Comparison of ENCODE assay signal across 9 cellular contexts in genomic region chr1:203322480-203323179, GRCh38. TPM values are rescaled to one million over a fixed set of nuclear protein-coding genes. Genes with fewer than 3 reads are reported as not detected.
A peak's percentile ranks its signal among the peaks of the same experiment; 100 is the strongest.
DNase-seq lines count a peak whose midpoint lies in the region; ATAC-seq and TF ChIP-seq lines count a peak whose summit lies in the region.
"Had no signal": no experiment of that assay in that cellular context is flagged by ENCODE, and none has a peak within 500 bp of the region (broad histone marks: within the 10 kb centered on the region; RNA-seq: fewer than 3 reads in every experiment).

No MANE protein-coding gene starts in this region.

- H3K79me2 ChIP-seq in SK-N-SH (ENCODE audit: insufficient read depth): no peaks in the 10 kb centered on the region

- H3K27ac ChIP-seq in upper lobe of left lung (peak overlapping the region; percentile 94 to 97 (median 96)), SK-N-SH (ENCODE audit: low read depth in 2 of 2, low read length in 1 of 2) (no peak overlapping the region)

- no peaks in the 10 kb centered on the region for H3K36me3 Mint-ChIP-seq in activated naive CD4-positive, alpha-beta T cell treated with anti-CD3 and anti-CD28 coated beads, Interleukin-2, amount 50 U/mL, for 24 hours
- no peaks in the 10 kb centered on the region for H3K36me3 Mint-ChIP-seq in activated naive CD4-positive, alpha-beta T cell treated with anti-CD3 and anti-CD28 coated beads for 36 hours (ENCODE audit: low read depth)
- H3K36me3 Mint-ChIP-seq in memory B cell: no peaks in the 10 kb centered on the region

- H3K27me3 Mint-ChIP-seq in activated naive CD4-positive, alpha-beta T cell treated with anti-CD3 and anti-CD28 coated beads, Interleukin-2, amount 50 U/mL, for 24 hours: no peaks in the 10 kb centered on the region
- no peaks in the 10 kb centered on the region for H3K27me3 Mint-ChIP-seq in activated naive CD4-positive, alpha-beta T cell treated with anti-CD3 and anti-CD28 coated beads for 36 hours (ENCODE audit: low read depth)
- H3K27me3 Mint-ChIP-seq in memory B cell: no peaks in the 10 kb centered on the region

- TF ChIP-seq POLR2A in upper lobe of left lung (IDR thresholded peaks at IDR 0.05): peak in 1 of 4 donors; percentile 51

- H3K4me3 ChIP-seq in adipocyte (ENCODE audit: low read length): no peak overlapping the region
- no peak overlapping the region for H3K4me3 ChIP-seq in upper lobe of left lung
- no peak overlapping the region for H3K4me3 ChIP-seq in SK-N-SH (ENCODE audit: low read depth in 2 of 2, low read length in 1 of 2)
- H3K4me3 ChIP-seq: adrenal gland had no signal

- H4K20me1 ChIP-seq in SK-N-SH (ENCODE audit: insufficient read depth): no peaks in the 10 kb centered on the region

- ATAC-seq in memory B cell (ENCODE audit: low read depth) (no peak), upper lobe of left lung (ENCODE audit: low FRiP score in 2 of 2) (no peak)

- no peak for TF ChIP-seq RAD21 in SK-N-SH (IDR thresholded peaks at IDR 0.05; ENCODE audit: low read length)

- H3K27me3 ChIP-seq in adipocyte (replicated peaks; ENCODE audit: control insufficient read depth, insufficient read depth, low read length) (peaks cover 10% of the 10 kb centered on the region), upper lobe of left lung (no peaks in the 10 kb centered on the region), SK-N-SH (ENCODE audit: insufficient read depth) (peaks cover 26% of the 10 kb centered on the region)
- H3K27me3 ChIP-seq: adrenal gland had no signal

- H3K4me1 ChIP-seq in adipocyte (ENCODE audit: control insufficient read depth, insufficient read depth, low read length) (peaks cover 49% of the 10 kb centered on the region), upper lobe of left lung (peaks cover 72 to 83% (median 78%) of the 10 kb centered on the region in 4 donors), SK-N-SH (ENCODE audit: control insufficient read depth in 1 of 2, insufficient read depth in 2 of 2, low read depth in 1 of 2, low read length in 1 of 2) (peaks cover 3 to 41% of the 10 kb centered on the region in 2 experiments; a peak in 2 of 4 replicates)

- intact Hi-C loops in activated naive CD4-positive, alpha-beta T cell treated with anti-CD3 and anti-CD28 coated beads for 36 hours (cut with micrococcal nuclease): loop anchor here (5.0 to 10.0 kb wide), 2 partner anchors 445 to 518 kb away; partner anchors contain the start of genes KDM5B and LAX1

- no peak overlapping the region for H2AFZ ChIP-seq in SK-N-SH (ENCODE audit: low read depth)

- H3K27ac Mint-ChIP-seq in activated naive CD4-positive, alpha-beta T cell treated with anti-CD3 and anti-CD28 coated beads, Interleukin-2, amount 50 U/mL, for 24 hours: peak overlapping the region; percentile 83
- H3K27ac Mint-ChIP-seq in activated naive CD4-positive, alpha-beta T cell treated with anti-CD3 and anti-CD28 coated beads for 36 hours: no peak overlapping the region
- peak overlapping the region; percentile 98 for H3K27ac Mint-ChIP-seq in memory B cell

- H3F3A ChIP-seq in SK-N-SH (replicated peaks; ENCODE audit: insufficient read depth): no peaks in the 10 kb centered on the region

- CTCF ChIA-PET in activated naive CD4-positive, alpha-beta T cell treated with anti-CD3 and anti-CD28 coated beads for 36 hours (lab: Charles Lee): interaction anchor here (1.1 to 9.8 kb wide), 5 partner anchors 13 to 53 kb away, joined by 3 to 188 read pairs (median 88); partner anchors contain the start of gene BTG2
- CTCF ChIA-PET in SK-N-SH (lab: Yijun Ruan, JAX): interaction anchor here (2.3 to 9.5 kb wide), 4 partner anchors 16 to 55 kb away, joined by 14 to 123 read pairs (median 24); partner anchors contain the start of gene BTG2

- H3K4me2 ChIP-seq in SK-N-SH: no peak overlapping the region

- TF ChIP-seq EP300 in upper lobe of left lung (IDR thresholded peaks at IDR 0.05): peak in 3 of 4 donors; percentile 72 to 96 (median 84)
- no peak for TF ChIP-seq EP300 in SK-N-SH (IDR thresholded peaks at IDR 0.05; ENCODE audit: borderline replicate concordance in 1 of 2, low read depth in 1 of 2, low read length in 1 of 2)

- H3K9ac ChIP-seq in adipocyte (ENCODE audit: low read length): peak overlapping the region; percentile 36
- H3K9ac ChIP-seq in SK-N-SH: no peak overlapping the region

- H3K4me1 Mint-ChIP-seq in activated naive CD4-positive, alpha-beta T cell treated with anti-CD3 and anti-CD28 coated beads, Interleukin-2, amount 50 U/mL, for 24 hours: peaks cover 88% of the 10 kb centered on the region
- peaks cover 85% of the 10 kb centered on the region for H3K4me1 Mint-ChIP-seq in activated naive CD4-positive, alpha-beta T cell treated with anti-CD3 and anti-CD28 coated beads for 36 hours (ENCODE audit: low read depth)
- peaks cover 81% of the 10 kb centered on the region for H3K4me1 Mint-ChIP-seq in memory B cell

- POLR2A ChIA-PET in SK-N-SH (lab: Yijun Ruan, JAX): no interaction called here

- DNase-seq in activated naive CD4-positive, alpha-beta T cell treated with anti-CD3 and anti-CD28 coated beads for 36 hours: no peak
- DNase-seq in adipocyte (ENCODE audit: low read depth) (peak; percentile 59), memory B cell (ENCODE audit: low spot score in 2 of 2) (no peak), upper lobe of left lung (peak in 1 of 2 donors; percentile 78), SIG-M5 (lab: John Stamatoyannopoulos, UW) (no peak), SK-N-SH (no peak)
- DNase-seq in stimulated activated CD4-positive, alpha-beta T cell treated with anti-CD3 and anti-CD28 coated beads, Interleukin-12 subunit alpha, Interleukin-12 subunit beta, amount 100 ng/mL, for 4 hours: no peak

- H3K9me3 Mint-ChIP-seq in activated naive CD4-positive, alpha-beta T cell treated with anti-CD3 and anti-CD28 coated beads, Interleukin-2, amount 50 U/mL, for 24 hours: no peaks in the 10 kb centered on the region
- H3K9me3 Mint-ChIP-seq in activated naive CD4-positive, alpha-beta T cell treated with anti-CD3 and anti-CD28 coated beads for 36 hours: no peaks in the 10 kb centered on the region
- H3K9me3 Mint-ChIP-seq in memory B cell: peaks cover 3% of the 10 kb centered on the region

- H3K9me2 ChIP-seq in SK-N-SH: no peaks in the 10 kb centered on the region

- H3K36me3 ChIP-seq in adipocyte (ENCODE audit: control insufficient read depth, insufficient read depth, low read length, severe bottlenecking): no peaks in the 10 kb centered on the region
- H3K36me3 ChIP-seq in upper lobe of left lung: no peaks in the 10 kb centered on the region
- H3K36me3 ChIP-seq in SK-N-SH (replicated peaks in 1 of 2; ENCODE audit: control insufficient read depth in 1 of 2, insufficient read depth in 2 of 2, low read length in 1 of 2): no peaks in the 10 kb centered on the region
- H3K36me3 ChIP-seq: adrenal gland had no signal

- H3K4me3 Mint-ChIP-seq in activated naive CD4-positive, alpha-beta T cell treated with anti-CD3 and anti-CD28 coated beads, Interleukin-2, amount 50 U/mL, for 24 hours: peak overlapping the region; percentile 1
- H3K4me3 Mint-ChIP-seq in activated naive CD4-positive, alpha-beta T cell treated with anti-CD3 and anti-CD28 coated beads for 36 hours: no peak overlapping the region
- peak overlapping the region; percentile 70 for H3K4me3 Mint-ChIP-seq in memory B cell

- TF ChIP-seq CTCF in upper lobe of left lung (IDR thresholded peaks at IDR 0.05) (no peak), SK-N-SH (IDR thresholded peaks at IDR 0.05) (no peak)

- no peaks in the 10 kb centered on the region for H3K9me3 ChIP-seq in adipocyte (ENCODE audit: control insufficient read depth, low read length)
- no peaks in the 10 kb centered on the region for H3K9me3 ChIP-seq in upper lobe of left lung
- no peaks in the 10 kb centered on the region for H3K9me3 ChIP-seq in SK-N-SH
- H3K9me3 ChIP-seq: adrenal gland had no signal

TF ChIP-seq in SK-N-SH, 30 proteins besides CTCF, POLR2A, EP300 and RAD21:
- TF ChIP-seq RFX5 (IDR thresholded peaks at IDR 0.05; ENCODE audit: low read length) (no peak), EZH2phosphoT487 (IDR thresholded peaks at IDR 0.05; ENCODE audit: borderline replicate concordance, low read depth) (no peak), PBX3 (IDR thresholded peaks at IDR 0.05) (no peak), SMC3 (IDR thresholded peaks at IDR 0.05; ENCODE audit: low read depth, low read length) (no peak), NRF1 (IDR thresholded peaks at IDR 0.05; ENCODE audit: low read depth, low read length) (no peak), YY1 (IDR thresholded peaks at IDR 0.05; ENCODE audit: low read depth) (no peak), GABPA (IDR thresholded peaks at IDR 0.05; ENCODE audit: low read depth) (no peak), MAX (IDR thresholded peaks at IDR 0.05; ENCODE audit: low read depth) (no peak), JUND (IDR thresholded peaks at IDR 0.05) (no peak), CHD2 (IDR thresholded peaks at IDR 0.05; ENCODE audit: low read length, partially characterized antibody) (no peak)

RNA-seq across cellular contexts. Expression of gene BTG2, which starts 17.3 kb away (rescaled TPM):
- total RNA-seq in activated naive CD4-positive, alpha-beta T cell treated with anti-CD3 and anti-CD28 coated beads for 36 hours: 100 to 1,000 TPM; 106 to 109 TPM
- 100 to 1,000 TPM in 3 of 6 donors, 10 to 100 TPM in 3; 59.1 to 178 (median 104) TPM for total RNA-seq in upper lobe of left lung
- 26.2 and 33.5 TPM in 2 replicates for polyA plus RNA-seq in SK-N-SH (2012; rRNA removed)
- polyA plus RNA-seq in SK-N-SH (2012; cell fraction: cytosol; rRNA removed): 19.1 and 24.9 TPM in 2 replicates
- 13.7 and 24.3 TPM in 2 replicates for polyA plus RNA-seq in SK-N-SH (2012; cell fraction: nucleus; rRNA removed)

RNA-seq across cellular contexts. Expression of gene FMOD, which starts 28.3 kb away (rescaled TPM):
- total RNA-seq in activated naive CD4-positive, alpha-beta T cell treated with anti-CD3 and anti-CD28 coated beads for 36 hours: 1 to 10 TPM; 5.3 to 5.8 TPM
- 10 to 100 TPM; 12.5 to 46.7 (median 25.4) TPM for total RNA-seq in upper lobe of left lung
- polyA plus RNA-seq in SK-N-SH (2012; rRNA removed): not detected in 2 replicates
- polyA plus RNA-seq in SK-N-SH (2012; cell fraction: cytosol; rRNA removed): not detected in 2 replicates
- polyA plus RNA-seq in SK-N-SH (2012; cell fraction: nucleus; rRNA removed): 0.02 TPM in 1 of 2 replicates, not detected in the other

Comparison
In these comparisons a context has a peak if more than half of its experiments do, and no peak if none do; other contexts are left out.
1. H3K27ac ChIP-seq: peak in upper lobe of left lung (4 of 4); none in SK-N-SH (0 of 2).